13 cellular contexts compared by ENCODE assay signal in genomic region chr7:28747404-28747803, GRCh38.
A peak's percentile ranks its signal among the peaks of the same experiment; 100 is the strongest.
DNase-seq lines count a peak whose midpoint lies in the region; TF ChIP-seq lines count a peak whose summit lies in the region.
"Had no signal": no experiment of that assay in that cellular context is flagged by ENCODE, and none has a peak within 500 bp of the region (broad histone marks: within the 10 kb centered on the region; RNA-seq: fewer than 3 reads in every experiment).

No MANE protein-coding gene starts in this region.

- peak overlapping the region; percentile 37 for H3K27ac Mint-ChIP-seq in glutamatergic neuron (ENCODE audit: unreplicated experiment)

- H3F3A ChIP-seq in smooth muscle cell (ENCODE audit: low read depth) = peaks cover 8% of the 10 kb centered on the region

- no peaks in the 10 kb centered on the region for H3K27me3 Mint-ChIP-seq in glutamatergic neuron (ENCODE audit: unreplicated experiment)

- H3K36me3 ChIP-seq in smooth muscle cell (ENCODE audit: low read depth) = no peaks in the 10 kb centered on the region
- H3K36me3 ChIP-seq in testis (ENCODE audit: low read depth, missing control alignments) = no peaks in the 10 kb centered on the region

- peak; percentile 61 for DNase-seq in NCI-H69 (lab: John Stamatoyannopoulos, UW)
- DNase-seq in caudate nucleus (lab: John Stamatoyannopoulos, UW) = no peak
- no peak for DNase-seq in glutamatergic neuron
- no peak for DNase-seq in smooth muscle cell (lab: John Stamatoyannopoulos, UW; ENCODE audit: unreplicated experiment)
- DNase-seq in NCI-H510A treated with DMSO at 0.1 percent for 48 hours (lab: John Stamatoyannopoulos, UW) = no peak
- no peak for DNase-seq in stimulated activated CD4-positive, alpha-beta T cell treated with anti-CD3 and anti-CD28 coated beads, Interleukin-4, amount 100 ng/mL, for 1 hour
- no peak for DNase-seq in testis
- DNase-seq: DMS 273 treated with DMSO at 0.1 percent for 48 hours, HCEC 1CT, NCI-H146, NCI-H2081 treated with DMSO at 0.1 percent for 48 hours, NCI-H226 had no signal

- no peak for TF ChIP-seq CTCF in glutamatergic neuron (IDR thresholded peaks at IDR 0.05; ENCODE audit: partially characterized antibody, unreplicated experiment)
- TF ChIP-seq CTCF in smooth muscle cell (IDR thresholded peaks at IDR 0.05; ENCODE audit: borderline replicate concordance, insufficient read depth, poor library complexity, severe bottlenecking) = no peak
- TF ChIP-seq CTCF in testis (IDR thresholded peaks at IDR 0.05) = no peak

- H3K4me2 ChIP-seq in smooth muscle cell = peak overlapping the region; percentile 29

- no peak overlapping the region for H2AFZ ChIP-seq in smooth muscle cell (ENCODE audit: low read depth)

- H3K79me2 ChIP-seq in smooth muscle cell (ENCODE audit: low read depth) = no peaks in the 10 kb centered on the region

- H3K27ac ChIP-seq in caudate nucleus (ENCODE audit: low read depth, low read length) = peak overlapping the region; percentile 63
- no peak overlapping the region for H3K27ac ChIP-seq in smooth muscle cell (ENCODE audit: low read depth)
- H3K27ac ChIP-seq in testis = no peak overlapping the region
- H3K27ac ChIP-seq: SK-N-MC had no signal

- intact Hi-C loops in testis (cut with DNase I; ENCODE audit: low total_unique reads) = no loop called here

- H3K36me3 Mint-ChIP-seq in glutamatergic neuron (ENCODE audit: unreplicated experiment) = no peaks in the 10 kb centered on the region

- H3K4me1 Mint-ChIP-seq in glutamatergic neuron (ENCODE audit: low read depth, unreplicated experiment) = peaks cover 29% of the 10 kb centered on the region

- H3K9me3 ChIP-seq in smooth muscle cell (replicated peaks; ENCODE audit: low read depth) (no peaks in the 10 kb centered on the region), testis (no peaks in the 10 kb centered on the region)

- H3K4me3 ChIP-seq in smooth muscle cell = no peak overlapping the region
- no peak overlapping the region for H3K4me3 ChIP-seq in testis
- H3K4me3 ChIP-seq: SK-N-MC had no signal

- no peaks in the 10 kb centered on the region for H4K20me1 ChIP-seq in smooth muscle cell (ENCODE audit: low read depth)

- peak overlapping the region; percentile 64 for H3K4me3 Mint-ChIP-seq in glutamatergic neuron (ENCODE audit: unreplicated experiment)

- H3K9ac ChIP-seq in smooth muscle cell (ENCODE audit: low read depth) = no peak overlapping the region

- H3K4me1 ChIP-seq in smooth muscle cell (ENCODE audit: low read depth) (peaks cover 33% of the 10 kb centered on the region), testis (no peaks in the 10 kb centered on the region)

- 52% methylated on average over 5 of the region's 5 CpGs for whole genome bisulfite sequencing in smooth muscle cell (ENCODE audit: low lambda C conversion rate)
- 77 to 88% methylated on average over 5 of the region's 5 CpGs for WGBS in testis, 2 donors

- H3K27me3 ChIP-seq in smooth muscle cell (ENCODE audit: low read depth) (no peaks in the 10 kb centered on the region), testis (no peaks in the 10 kb centered on the region)

- TF ChIP-seq POLR2A in testis (IDR thresholded peaks at IDR 0.05) = no peak

- H3K9me3 Mint-ChIP-seq in glutamatergic neuron (ENCODE audit: unreplicated experiment) = peaks cover 1% of the 10 kb centered on the region
